Comparison of ENCODE assay signal across 1 cellular context in the genomic region with DNA sequence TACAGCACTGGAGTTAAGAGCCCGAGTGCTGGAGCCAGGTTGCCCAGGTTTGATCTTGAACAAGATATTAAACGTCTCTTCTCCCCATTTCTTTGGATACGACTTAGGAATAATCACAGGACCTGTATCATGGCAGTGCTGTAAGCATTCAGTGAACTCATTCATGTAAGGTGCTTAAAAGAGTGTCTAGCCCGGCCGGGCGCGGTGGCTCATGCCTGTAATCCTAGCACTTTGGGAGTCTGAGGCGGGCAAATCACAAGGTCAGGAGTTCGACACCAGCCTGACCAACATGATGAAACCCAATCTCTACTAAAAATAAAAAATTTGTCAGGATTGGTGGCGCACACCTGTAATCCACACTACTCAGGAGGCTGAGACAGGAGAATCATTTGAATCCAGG.
TF ChIP-seq lines count a peak whose summit lies in the region.

No MANE protein-coding gene starts in this region.

TF ChIP-seq in WTC11, 78 proteins besides CTCF, POLR2A, EP300 and RAD21:
- TF ChIP-seq, protein P1, sequence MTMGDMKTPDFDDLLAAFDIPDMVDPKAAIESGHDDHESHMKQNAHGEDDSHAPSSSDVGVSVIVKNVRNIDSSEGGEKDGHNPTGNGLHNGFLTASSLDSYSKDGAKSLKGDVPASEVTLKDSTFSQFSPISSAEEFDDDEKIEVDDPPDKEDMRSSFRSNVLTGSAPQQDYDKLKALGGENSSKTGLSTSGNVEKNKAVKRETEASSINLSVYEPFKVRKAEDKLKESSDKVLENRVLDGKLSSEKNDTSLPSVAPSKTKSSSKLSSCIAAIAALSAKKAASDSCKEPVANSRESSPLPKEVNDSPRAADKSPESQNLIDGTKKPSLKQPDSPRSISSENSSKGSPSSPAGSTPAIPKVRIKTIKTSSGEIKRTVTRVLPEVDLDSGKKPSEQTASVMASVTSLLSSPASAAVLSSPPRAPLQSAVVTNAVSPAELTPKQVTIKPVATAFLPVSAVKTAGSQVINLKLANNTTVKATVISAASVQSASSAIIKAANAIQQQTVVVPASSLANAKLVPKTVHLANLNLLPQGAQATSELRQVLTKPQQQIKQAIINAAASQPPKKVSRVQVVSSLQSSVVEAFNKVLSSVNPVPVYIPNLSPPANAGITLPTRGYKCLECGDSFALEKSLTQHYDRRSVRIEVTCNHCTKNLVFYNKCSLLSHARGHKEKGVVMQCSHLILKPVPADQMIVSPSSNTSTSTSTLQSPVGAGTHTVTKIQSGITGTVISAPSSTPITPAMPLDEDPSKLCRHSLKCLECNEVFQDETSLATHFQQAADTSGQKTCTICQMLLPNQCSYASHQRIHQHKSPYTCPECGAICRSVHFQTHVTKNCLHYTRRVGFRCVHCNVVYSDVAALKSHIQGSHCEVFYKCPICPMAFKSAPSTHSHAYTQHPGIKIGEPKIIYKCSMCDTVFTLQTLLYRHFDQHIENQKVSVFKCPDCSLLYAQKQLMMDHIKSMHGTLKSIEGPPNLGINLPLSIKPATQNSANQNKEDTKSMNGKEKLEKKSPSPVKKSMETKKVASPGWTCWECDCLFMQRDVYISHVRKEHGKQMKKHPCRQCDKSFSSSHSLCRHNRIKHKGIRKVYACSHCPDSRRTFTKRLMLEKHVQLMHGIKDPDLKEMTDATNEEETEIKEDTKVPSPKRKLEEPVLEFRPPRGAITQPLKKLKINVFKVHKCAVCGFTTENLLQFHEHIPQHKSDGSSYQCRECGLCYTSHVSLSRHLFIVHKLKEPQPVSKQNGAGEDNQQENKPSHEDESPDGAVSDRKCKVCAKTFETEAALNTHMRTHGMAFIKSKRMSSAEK (CRISPR knock-in tag; IDR thresholded peaks at IDR 0.05; ENCODE audit: borderline replicate concordance): no peak
- TF ChIP-seq JAZF1 (CRISPR knock-in tag; IDR thresholded peaks at IDR 0.05) (no peak), E2F1 (CRISPR knock-in tag; IDR thresholded peaks at IDR 0.05) (no peak), IRF2 (CRISPR knock-in tag; IDR thresholded peaks at IDR 0.05; ENCODE audit: borderline replicate concordance, low read depth) (no peak), KAT7 (CRISPR knock-in tag; IDR thresholded peaks at IDR 0.05; ENCODE audit: borderline replicate concordance) (no peak), FOXP4 (CRISPR knock-in tag; IDR thresholded peaks at IDR 0.05) (no peak), FOXJ3 (CRISPR knock-in tag; IDR thresholded peaks at IDR 0.05; ENCODE audit: borderline replicate concordance) (no peak), SOX15 (CRISPR knock-in tag; IDR thresholded peaks at IDR 0.05) (no peak), SMAD3 (CRISPR knock-in tag; IDR thresholded peaks at IDR 0.05; ENCODE audit: borderline replicate concordance) (no peak), CBFB (CRISPR knock-in tag; IDR thresholded peaks at IDR 0.05; ENCODE audit: low read depth) (no peak)
- TF ChIP-seq, protein P2, sequence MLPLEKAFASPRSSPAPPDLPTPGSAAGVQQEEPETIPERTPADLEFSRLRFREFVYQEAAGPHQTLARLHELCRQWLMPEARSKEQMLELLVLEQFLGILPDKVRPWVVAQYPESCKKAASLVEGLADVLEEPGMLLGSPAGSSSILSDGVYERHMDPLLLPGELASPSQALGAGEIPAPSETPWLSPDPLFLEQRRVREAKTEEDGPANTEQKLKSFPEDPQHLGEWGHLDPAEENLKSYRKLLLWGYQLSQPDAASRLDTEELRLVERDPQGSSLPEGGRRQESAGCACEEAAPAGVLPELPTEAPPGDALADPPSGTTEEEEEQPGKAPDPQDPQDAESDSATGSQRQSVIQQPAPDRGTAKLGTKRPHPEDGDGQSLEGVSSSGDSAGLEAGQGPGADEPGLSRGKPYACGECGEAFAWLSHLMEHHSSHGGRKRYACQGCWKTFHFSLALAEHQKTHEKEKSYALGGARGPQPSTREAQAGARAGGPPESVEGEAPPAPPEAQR (CRISPR knock-in tag; IDR thresholded peaks at IDR 0.05): no peak
- TF ChIP-seq, protein P3, sequence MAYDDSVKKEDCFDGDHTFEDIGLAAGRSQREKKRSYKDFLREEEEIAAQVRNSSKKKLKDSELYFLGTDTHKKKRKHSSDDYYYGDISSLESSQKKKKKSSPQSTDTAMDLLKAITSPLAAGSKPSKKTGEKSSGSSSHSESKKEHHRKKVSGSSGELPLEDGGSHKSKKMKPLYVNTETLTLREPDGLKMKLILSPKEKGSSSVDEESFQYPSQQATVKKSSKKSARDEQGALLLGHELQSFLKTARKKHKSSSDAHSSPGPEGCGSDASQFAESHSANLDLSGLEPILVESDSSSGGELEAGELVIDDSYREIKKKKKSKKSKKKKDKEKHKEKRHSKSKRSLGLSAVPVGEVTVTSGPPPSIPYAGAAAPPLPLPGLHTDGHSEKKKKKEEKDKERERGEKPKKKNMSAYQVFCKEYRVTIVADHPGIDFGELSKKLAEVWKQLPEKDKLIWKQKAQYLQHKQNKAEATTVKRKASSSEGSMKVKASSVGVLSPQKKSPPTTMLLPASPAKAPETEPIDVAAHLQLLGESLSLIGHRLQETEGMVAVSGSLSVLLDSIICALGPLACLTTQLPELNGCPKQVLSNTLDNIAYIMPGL (CRISPR knock-in tag; IDR thresholded peaks at IDR 0.05): no peak
- TF ChIP-seq, protein P4, sequence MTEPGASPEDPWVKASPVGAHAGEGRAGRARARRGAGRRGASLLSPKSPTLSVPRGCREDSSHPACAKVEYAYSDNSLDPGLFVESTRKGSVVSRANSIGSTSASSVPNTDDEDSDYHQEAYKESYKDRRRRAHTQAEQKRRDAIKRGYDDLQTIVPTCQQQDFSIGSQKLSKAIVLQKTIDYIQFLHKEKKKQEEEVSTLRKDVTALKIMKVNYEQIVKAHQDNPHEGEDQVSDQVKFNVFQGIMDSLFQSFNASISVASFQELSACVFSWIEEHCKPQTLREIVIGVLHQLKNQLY (CRISPR knock-in tag; IDR thresholded peaks at IDR 0.05): no peak
- TF ChIP-seq, protein P5, sequence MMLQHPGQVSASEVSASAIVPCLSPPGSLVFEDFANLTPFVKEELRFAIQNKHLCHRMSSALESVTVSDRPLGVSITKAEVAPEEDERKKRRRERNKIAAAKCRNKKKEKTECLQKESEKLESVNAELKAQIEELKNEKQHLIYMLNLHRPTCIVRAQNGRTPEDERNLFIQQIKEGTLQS (CRISPR knock-in tag; conservative IDR thresholded peaks at IDR 0.05): no peak
